ENCODE assay signal across 16 cellular contexts in the genomic region with DNA sequence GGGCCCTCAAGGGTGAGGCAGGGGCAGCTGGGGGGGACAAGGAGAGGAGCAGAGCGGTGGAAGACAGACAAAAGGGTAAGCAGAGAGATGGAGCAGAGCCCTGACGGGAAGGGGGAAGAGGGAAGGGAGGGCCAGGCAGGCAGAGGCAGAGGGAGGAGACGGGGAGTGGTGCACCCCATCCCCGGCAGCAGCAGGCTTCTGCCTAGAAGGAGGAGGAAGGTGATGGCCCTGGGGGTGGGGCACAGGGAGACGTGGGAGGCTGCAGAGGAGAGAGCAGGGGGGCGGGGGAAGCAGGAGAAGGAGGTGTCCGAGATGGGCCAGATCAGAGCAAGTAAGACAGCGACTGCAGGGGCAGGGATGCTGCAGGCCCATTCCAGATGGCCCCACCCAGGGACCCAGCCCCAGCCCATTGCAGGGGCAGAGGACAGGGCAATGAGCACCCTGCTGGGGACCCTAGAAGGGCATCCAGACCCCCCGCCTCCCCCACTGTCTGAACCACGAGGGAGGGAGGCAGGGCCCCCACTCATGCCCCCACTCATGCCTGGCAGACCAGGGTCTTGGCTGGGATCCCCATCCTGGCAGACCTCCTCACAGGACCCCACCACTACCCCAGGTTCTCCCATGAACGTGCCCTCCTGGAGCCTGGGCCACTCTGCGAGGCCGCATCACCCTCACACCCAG. TPM values are rescaled to one million over a fixed set of nuclear protein-coding genes. Genes with fewer than 3 reads are reported as not detected.
"Had no signal": no experiment of that assay in that cellular context is flagged by ENCODE, and none has a peak within 500 bp of the region (broad histone marks: within the 10 kb centered on the region; RNA-seq: fewer than 3 reads in every experiment).

No MANE protein-coding gene starts in this region.

- ATAC-seq: activated CD4-positive, alpha-beta T cell treated with anti-CD3 and anti-CD28 coated beads for 36 hours; activated T-cell treated with anti-CD3 and anti-CD28 coated beads, Interleukin-2, amount 50 U/mL, for 72 hours; esophagus mucosa; left lung had no signal

- H3K4me3 ChIP-seq: breast epithelium, left lung, skin epidermis, thyroid gland, vagina had no signal

- H3K9me3 ChIP-seq: breast epithelium, left lung, thyroid gland, vagina had no signal

- H3K27ac ChIP-seq: breast epithelium, left lung, parathyroid adenoma, skin epidermis, thyroid gland, vagina had no signal

- H3K9ac ChIP-seq: parathyroid adenoma had no signal

- H3K4me1 ChIP-seq: breast epithelium, parathyroid adenoma, thyroid gland had no signal

- DNase-seq: activated CD4-positive, alpha-beta memory T cell treated with anti-CD3 and anti-CD28 coated beads, Interleukin-2, amount 10 ng/mL, durations not matched to agents 7 days and 5 days; activated CD4-positive, alpha-beta T cell treated with anti-CD3 and anti-CD28 coated beads for 36 hours; activated CD8-positive, alpha-beta memory T cell treated with anti-CD3 and anti-CD28 coated beads, Interleukin-2, amount 50 U/mL, for 4 hours; activated gamma-delta T cell treated with Interleukin-2 at 50 U/mL for 16 hours; activated naive CD8-positive, alpha-beta T cell treated with anti-CD3 and anti-CD28 coated beads for 36 hours; activated T-cell treated with anti-CD3 and anti-CD28 coated beads, Interleukin-2, amount 50 U/mL, for 72 hours; left lung; retina; thyroid gland had no signal

- H3K36me3 ChIP-seq: breast epithelium, left lung, thyroid gland, vagina had no signal

RNA-seq across cellular contexts. Expression of a gene that starts 21.2 kb away (rescaled TPM):
- total RNA-seq: activated CD4-positive, alpha-beta memory T cell treated with anti-CD3 and anti-CD28 coated beads, Interleukin-2, amount 10 ng/mL, durations not matched to agents 7 days and 5 days; activated CD4-positive, alpha-beta T cell treated with anti-CD3 and anti-CD28 coated beads for 36 hours; activated naive CD8-positive, alpha-beta T cell treated with anti-CD3 and anti-CD28 coated beads for 36 hours; activated T-cell treated with anti-CD3 and anti-CD28 coated beads, Interleukin-2, amount 50 U/mL, for 72 hours; chondrocyte; fibroblast of villous mesenchyme had no signal
